13 cellular contexts compared by ENCODE assay signal in genomic region chr18:69161383-69162028, GRCh38.
DNase-seq lines count a peak whose midpoint lies in the region; ATAC-seq, FAIRE-seq and TF ChIP-seq lines count a peak whose summit lies in the region.
"Had no signal": no experiment of that assay in that cellular context is flagged by ENCODE, and none has a peak within 500 bp of the region (broad histone marks: within the 10 kb centered on the region; RNA-seq: fewer than 3 reads in every experiment).

No MANE protein-coding gene starts in this region.

- no peak for FAIRE-seq in H1 (lab: Jason Lieb, UNC)

- no peak overlapping the region for H3K14ac ChIP-seq in H1 (ENCODE audit: insufficient read length)

- no peak overlapping the region for H3K9ac ChIP-seq in H1 (replicated peaks in 1 of 4; ENCODE audit: extremely low read depth in 1 of 4, low read depth in 3 of 4, low read length in 3 of 4)

- no peak overlapping the region for H3K56ac ChIP-seq in H1 (replicated peaks; ENCODE audit: insufficient read length, low read depth, low read length)

- no peaks in the 10 kb centered on the region for H3K9me3 ChIP-seq in H1 (ENCODE audit: insufficient read depth in 2 of 2, low read depth in 1 of 2, low read length in 1 of 2)
- H3K9me3 ChIP-seq in ovary = no peaks in the 10 kb centered on the region
- H3K9me3 ChIP-seq: body of pancreas had no signal

- no peak for TF ChIP-seq CTCF in H1 (IDR thresholded peaks at IDR 0.05; ENCODE audit: control extremely low read depth in 1 of 3, insufficient read depth in 1 of 3, low read depth in 1 of 3, low read length in 3 of 3)
- no peak for TF ChIP-seq CTCF in ovary (IDR thresholded peaks at IDR 0.05)

- peak overlapping the region; percentile 91; the same call in 1 of the 2 replicates for H2AFZ ChIP-seq in H1 (ENCODE audit: low read length)

- H3K27ac ChIP-seq in H1 (ENCODE audit: low read depth, low read length) = no peak overlapping the region
- no peak overlapping the region for H3K27ac ChIP-seq in ovary
- H3K27ac ChIP-seq: body of pancreas, C4-2B, foreskin keratinocyte had no signal

- no peaks in the 10 kb centered on the region for H4K20me1 ChIP-seq in H1 (replicated peaks in 1 of 2; ENCODE audit: control insufficient read depth in 1 of 2, insufficient read depth in 2 of 2, low read length in 2 of 2)

- ATAC-seq in left lobe of liver = peak; percentile 44
- no peak for ATAC-seq in HG03354 (IDR thresholded peaks at IDR 0.05; ENCODE audit: poor library complexity, severe bottlenecking, unreplicated experiment)
- ATAC-seq: body of pancreas, foreskin keratinocyte had no signal

- 0 out of 2 replicates have a peak overlapping the region, but pooled peaks have one; percentile 28 for H3K18ac ChIP-seq in H1 (ENCODE audit: extremely low read depth, low read length)

- H3K36me3 ChIP-seq in H1 (ENCODE audit: control insufficient read depth in 2 of 4, insufficient read depth in 4 of 4, low read length in 3 of 4) (no peaks in the 10 kb centered on the region), ovary (no peaks in the 10 kb centered on the region)

- H3K4ac ChIP-seq in H1 (replicated peaks; ENCODE audit: insufficient read length, low read depth, low read length) = no peak overlapping the region

- WGBS in H1 (ENCODE audit: extremely low coverage in 1 of 2, insufficient coverage in 1 of 2, insufficient read length in 1 of 2, insufficient replicate concordance in 2 of 2, low coverage in 1 of 2, low lambda C conversion rate in 2 of 2, missing lambda C conversion rate in 1 of 2), 2 experiments = 88% methylated on average over 9 of the region's 9 CpGs; no CpG with 5 or more reads in 1 of the 2 experiments
- 11 to 20% (median 16%) methylated on average over 9 of the region's 9 CpGs for WGBS in ovary, 3 donors

- TF ChIP-seq POLR2A in H1 (IDR thresholded peaks at IDR 0.05; ENCODE audit: control extremely low read depth in 1 of 2, low read depth in 2 of 2, low read length in 2 of 2) (no peak), ovary (IDR thresholded peaks at IDR 0.05) (no peak)

- H3K4me3 ChIP-seq in H1 (ENCODE audit: extremely low read depth in 1 of 4, insufficient read depth in 2 of 4, low read depth in 3 of 4, low read length in 4 of 4) (no peak overlapping the region), ovary (no peak overlapping the region)
- H3K4me3 ChIP-seq: body of pancreas had no signal

- H2AK5ac ChIP-seq in H1 (ENCODE audit: low read depth, low read length) = no peak overlapping the region

- no peaks in the 10 kb centered on the region for H3K23me2 ChIP-seq in H1 (ENCODE audit: low read depth, low read length)

- no peak overlapping the region for H3K4me2 ChIP-seq in H1 (ENCODE audit: insufficient read depth in 1 of 2, low read depth in 2 of 2, low read length in 2 of 2)

- no peaks in the 10 kb centered on the region for H3K27me3 ChIP-seq in H1 (replicated peaks in 1 of 4; ENCODE audit: control insufficient read depth in 3 of 4, extremely low read depth in 1 of 4, insufficient read depth in 3 of 4, low read length in 3 of 4)
- no peaks in the 10 kb centered on the region for H3K27me3 ChIP-seq in ovary
- H3K27me3 ChIP-seq: body of pancreas, foreskin keratinocyte had no signal

- POLR2A ChIA-PET in H1 (lab: Charles Lee; ENCODE audit: partially characterized antibody) = no interaction called here

- H3K79me2 ChIP-seq in H1 (ENCODE audit: control insufficient read depth in 1 of 2, insufficient read depth in 2 of 2, low read length in 2 of 2) = no peaks in the 10 kb centered on the region

- H2BK20ac ChIP-seq in H1 (ENCODE audit: low read length) = no peak overlapping the region

- no peak overlapping the region for H2BK120ac ChIP-seq in H1 (replicated peaks; ENCODE audit: low read depth, low read length)

- H2BK12ac ChIP-seq in H1 (ENCODE audit: low read depth, low read length) = no peak overlapping the region

- peak overlapping the region; percentile 89; the same call in 1 of the 2 replicates for H2BK15ac ChIP-seq in H1 (ENCODE audit: low read length)

- CTCF ChIA-PET in H1 (lab: Charles Lee; ENCODE audit: partially characterized antibody) = no interaction called here

- no peak overlapping the region for H2BK5ac ChIP-seq in H1 (ENCODE audit: low read depth, low read length)

- DNase-seq in AG08395 (ENCODE audit: low spot score) (peak; percentile 71), Kasumi-1 (lab: John Stamatoyannopoulos, UW) (peak; percentile 29 to 35), H1 (ENCODE audit: low read depth in 1 of 2, low spot score in 2 of 2) (no peak), left lobe of liver (ENCODE audit: low spot score) (no peak), ovary (no peak), NOMO-1 treated with DMSO at 0.1 percent for 48 hours (lab: John Stamatoyannopoulos, UW; ENCODE audit: unreplicated experiment) (no peak)
- DNase-seq in activated effector memory CD4-positive, alpha-beta T cell treated with anti-CD3 and anti-CD28 coated beads, Interleukin-2, amount 50 U/mL, for 16 hours = no peak
- DNase-seq: body of pancreas, foreskin keratinocyte, NCI-H187 treated with DMSO at 0.1 percent for 48 hours, T1000 had no signal

- no peaks in the 10 kb centered on the region for H3K79me1 ChIP-seq in H1 (ENCODE audit: low read depth, low read length)

- peak overlapping the region; percentile 93; the same call in 1 of the 2 replicates for H4K8ac ChIP-seq in H1 (ENCODE audit: extremely low read depth, insufficient read depth, low read length)

- TF ChIP-seq EP300 in H1 (IDR thresholded peaks at IDR 0.05; ENCODE audit: borderline replicate concordance in 1 of 2, low read depth in 2 of 2, low read length in 2 of 2) (no peak), ovary (IDR thresholded peaks at IDR 0.05) (no peak)

- no peak overlapping the region for H4K5ac ChIP-seq in H1 (ENCODE audit: insufficient read length, low read depth, low read length)

- H4K91ac ChIP-seq in H1 (replicated peaks; ENCODE audit: insufficient read length, low read length) = no peak overlapping the region

- no peak for TF ChIP-seq RAD21 in H1 (IDR thresholded peaks at IDR 0.05 in 1 of 2, conservative IDR thresholded peaks at IDR 0.05 in 1 of 2; ENCODE audit: low read depth in 2 of 2, low read length in 2 of 2)

- no peak overlapping the region for H3K23ac ChIP-seq in H1 (ENCODE audit: insufficient read length)

- intact Hi-C loops in ovary (cut with DNase I) = no loop called here

- H3K4me1 ChIP-seq in H1 (replicated peaks in 1 of 4; ENCODE audit: control insufficient read depth in 3 of 4, insufficient read depth in 4 of 4, low read length in 3 of 4) = peaks cover 0 to 4% (median 0%) of the 10 kb centered on the region in 4 experiments; a peak in 1 of 7 replicates
- H3K4me1 ChIP-seq in ovary (ENCODE audit: insufficient read depth) = no peaks in the 10 kb centered on the region
- H3K4me1 ChIP-seq: body of pancreas, foreskin keratinocyte had no signal

TF ChIP-seq in H1, 55 proteins besides CTCF, POLR2A, EP300 and RAD21:
- TF ChIP-seq, protein P1, sequence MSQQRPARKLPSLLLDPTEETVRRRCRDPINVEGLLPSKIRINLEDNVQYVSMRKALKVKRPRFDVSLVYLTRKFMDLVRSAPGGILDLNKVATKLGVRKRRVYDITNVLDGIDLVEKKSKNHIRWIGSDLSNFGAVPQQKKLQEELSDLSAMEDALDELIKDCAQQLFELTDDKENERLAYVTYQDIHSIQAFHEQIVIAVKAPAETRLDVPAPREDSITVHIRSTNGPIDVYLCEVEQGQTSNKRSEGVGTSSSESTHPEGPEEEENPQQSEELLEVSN (IDR thresholded peaks at IDR 0.05) = no peak
- TF ChIP-seq SIRT6 (IDR thresholded peaks at IDR 0.05; ENCODE audit: low read length) = no peak
- TF ChIP-seq PHF8 (conservative IDR thresholded peaks at IDR 0.05; ENCODE audit: low read depth, low read length) = no peak
- TF ChIP-seq POLR2AphosphoS5 (IDR thresholded peaks at IDR 0.05; ENCODE audit: low read depth, low read length) = no peak
- TF ChIP-seq CBX5 (IDR thresholded peaks at IDR 0.05; ENCODE audit: low read depth, low read length) = no peak
- TF ChIP-seq KDM4A (IDR thresholded peaks at IDR 0.05; ENCODE audit: low read depth, low read length, severe bottlenecking) = no peak
- TF ChIP-seq GABPA (IDR thresholded peaks at IDR 0.05; ENCODE audit: borderline replicate concordance, insufficient read depth, low read length) = no peak

Comparison
In these comparisons a context has a peak if more than half of its experiments do, and no peak if none do; other contexts are left out.
1. DNase-seq: peak in AG08395 (single experiment) and Kasumi-1 (2 of 2); none in H1 (0 of 2), left lobe of liver (single experiment), ovary (0 of 5), activated effector memory CD4-positive, alpha-beta T cell treated with anti-CD3 and anti-CD28 coated beads, Interleukin-2, amount 50 U/mL, for 16 hours (single experiment) and NOMO-1 treated with DMSO at 0.1 percent for 48 hours (single experiment).